In genomic region chr22:23278883-23279675, GRCh38 we compare ENCODE assay signal across 9 cellular contexts.
DNase-seq lines count a peak whose midpoint lies in the region; ATAC-seq and TF ChIP-seq lines count a peak whose summit lies in the region.
"Had no signal": no experiment of that assay in that cellular context is flagged by ENCODE, and none has a peak within 500 bp of the region (broad histone marks: within the 10 kb centered on the region; RNA-seq: fewer than 3 reads in every experiment).

No MANE protein-coding gene starts in this region.

- H3K27ac Mint-ChIP-seq in CD4-positive, alpha-beta memory T cell = peak overlapping the region; percentile 16 to 90 (median 86)

- H3K4me3 Mint-ChIP-seq in CD4-positive, alpha-beta memory T cell = no peak overlapping the region

- H3K36me3 Mint-ChIP-seq in CD4-positive, alpha-beta memory T cell = peaks cover 6 to 36% of the 10 kb centered on the region in 2 donors

- peaks cover 37% of the 10 kb centered on the region for H3K36me3 ChIP-seq in CD4-positive, alpha-beta memory T cell (ENCODE audit: insufficient read depth, low read length)
- H3K36me3 ChIP-seq in muscle layer of colon (ENCODE audit: insufficient read depth, low read length) = peaks cover 35% of the 10 kb centered on the region

- H3K27me3 ChIP-seq in CD4-positive, alpha-beta memory T cell (ENCODE audit: insufficient read depth, low read length) = no peaks in the 10 kb centered on the region
- H3K27me3 ChIP-seq in muscle layer of colon (ENCODE audit: control insufficient read depth in 1 of 2, insufficient read depth in 2 of 2, low read length in 2 of 2) = no peaks in the 10 kb centered on the region

- CTCF ChIA-PET in CD4-positive, alpha-beta memory T cell (lab: Charles Lee; ENCODE audit: partially characterized antibody) = interaction anchor here (1.0 to 16.7 kb wide), 7 partner anchors 11 to 319 kb away, joined by 3 to 423 read pairs (median 3); partner anchors contain the start of gene BCR

- H3K27me3 Mint-ChIP-seq in CD4-positive, alpha-beta memory T cell = no peaks in the 10 kb centered on the region

- peak overlapping the region; percentile 22 for H3K27ac ChIP-seq in CD4-positive, alpha-beta memory T cell (ENCODE audit: low read depth, low read length)
- peak overlapping the region; percentile 63 for H3K27ac ChIP-seq in muscle layer of colon (ENCODE audit: low read depth, low read length)

- H3K9me3 Mint-ChIP-seq in CD4-positive, alpha-beta memory T cell = no peaks in the 10 kb centered on the region

- POLR2A ChIA-PET in CD4-positive, alpha-beta memory T cell (lab: Charles Lee; ENCODE audit: partially characterized antibody) = interaction anchor here (0.9 to 1.4 kb wide), 3 partner anchors 36 to 137 kb away, joined by 3 read pairs; no protein-coding TSS in a partner anchor

- peak; percentile 35 to 68 (median 38) for DNase-seq in CD4-positive, alpha-beta memory T cell
- DNase-seq in NCI-H2029 (lab: John Stamatoyannopoulos, UW) = peak; percentile 83
- peak; percentile 33 for DNase-seq in dermis blood vessel endothelial cell
- DNase-seq in foreskin fibroblast = no peak

- H3K9me3 ChIP-seq in CD4-positive, alpha-beta memory T cell (ENCODE audit: control insufficient read depth in 1 of 2, low read length in 2 of 2) = no peaks in the 10 kb centered on the region
- H3K9me3 ChIP-seq in muscle layer of colon (ENCODE audit: low read length) = no peaks in the 10 kb centered on the region

- H3K4me3 ChIP-seq in CD4-positive, alpha-beta memory T cell (ENCODE audit: low read length in 2 of 2) = no peak overlapping the region
- H3K4me3 ChIP-seq in muscle layer of colon (ENCODE audit: low read depth in 1 of 2, low read length in 2 of 2) (no peak overlapping the region), foreskin fibroblast (ENCODE audit: low read depth in 1 of 2, low read length in 2 of 2) (no peak overlapping the region)

- ATAC-seq in GM21390 (IDR thresholded peaks at IDR 0.05; ENCODE audit: unreplicated experiment) (no peak), GM21619 (IDR thresholded peaks at IDR 0.05; ENCODE audit: unreplicated experiment) (no peak), GM18498 (IDR thresholded peaks at IDR 0.05; ENCODE audit: unreplicated experiment) (no peak)
- ATAC-seq: HepG2 had no signal

- TF ChIP-seq CTCF in foreskin fibroblast (IDR thresholded peaks at IDR 0.05; ENCODE audit: low read depth, low read length) = no peak

- H3K4me1 Mint-ChIP-seq in CD4-positive, alpha-beta memory T cell = peaks cover 6 to 38% (median 14%) of the 10 kb centered on the region in 4 donors

- no peak overlapping the region for H3K9ac ChIP-seq in muscle layer of colon (ENCODE audit: low read length)

- intact Hi-C loops in CD4-positive, alpha-beta memory T cell (cut with micrococcal nuclease) = no loop called here

- peaks cover 11% of the 10 kb centered on the region for H3K4me1 ChIP-seq in CD4-positive, alpha-beta memory T cell (ENCODE audit: insufficient read depth, low read length)
- peaks cover 47% of the 10 kb centered on the region for H3K4me1 ChIP-seq in muscle layer of colon (ENCODE audit: insufficient read depth, low read length)

Comparison
In these comparisons a context has a peak if more than half of its experiments do, and no peak if none do; other contexts are left out.
1. DNase-seq: peak in CD4-positive, alpha-beta memory T cell (5 of 5), NCI-H2029 (single experiment) and dermis blood vessel endothelial cell (single experiment); none in foreskin fibroblast (0 of 2).